Comparison of ENCODE assay signal across 32 cellular contexts in genomic region chr17:28537219-28537610, GRCh38. TPM values are rescaled to one million over a fixed set of nuclear protein-coding genes. Genes with fewer than 3 reads are reported as not detected.
"Had no signal": no experiment of that assay in that cellular context is flagged by ENCODE, and none has a peak within 500 bp of the region (broad histone marks: within the 10 kb centered on the region; RNA-seq: fewer than 3 reads in every experiment).

No MANE protein-coding gene starts in this region.

- ATAC-seq: activated naive CD8-positive, alpha-beta T cell treated with anti-CD3 and anti-CD28 coated beads, Interleukin-2, amount 50 U/mL, for 24 hours had no signal

- H3K9ac ChIP-seq: KMS-11 had no signal

- H3K4me1 Mint-ChIP-seq: activated B cell treated with CpG ODN at 0.5 μM for 24 hours; activated naive CD4-positive, alpha-beta T cell treated with anti-CD3 and anti-CD28 coated beads, Interleukin-2, amount 10 ng/mL, durations not matched to agents 7 days and 5 days; activated naive CD8-positive, alpha-beta T cell treated with anti-CD3 and anti-CD28 coated beads, Interleukin-2, amount 50 U/mL, for 24 hours; brain had no signal

- H3K36me3 Mint-ChIP-seq: activated CD4-positive, alpha-beta memory T cell treated with anti-CD3 and anti-CD28 coated beads for 36 hours; activated naive CD4-positive, alpha-beta T cell treated with anti-CD3 and anti-CD28 coated beads, Interleukin-2, amount 10 ng/mL, durations not matched to agents 7 days and 5 days; activated naive CD8-positive, alpha-beta T cell; brain had no signal

- H3K27ac ChIP-seq: KMS-11 had no signal

- H3K27me3 Mint-ChIP-seq: activated B cell treated with CpG ODN at 0.5 μM for 24 hours; activated CD4-positive, alpha-beta memory T cell treated with anti-CD3 and anti-CD28 coated beads for 36 hours; activated naive CD8-positive, alpha-beta T cell; activated naive CD8-positive, alpha-beta T cell treated with anti-CD3 and anti-CD28 coated beads, Interleukin-2, amount 50 U/mL, for 24 hours; activated T-cell treated with anti-CD3 and anti-CD28 coated beads, Interleukin-2, amount 50 U/mL, for 24 hours had no signal

- H3K4me3 Mint-ChIP-seq: activated B cell treated with CpG ODN at 0.5 μM for 24 hours; activated CD4-positive, alpha-beta memory T cell treated with anti-CD3 and anti-CD28 coated beads for 36 hours; activated naive CD4-positive, alpha-beta T cell treated with anti-CD3 and anti-CD28 coated beads, Interleukin-2, amount 10 ng/mL, durations not matched to agents 7 days and 5 days; activated naive CD8-positive, alpha-beta T cell; activated naive CD8-positive, alpha-beta T cell treated with anti-CD3 and anti-CD28 coated beads, Interleukin-2, amount 50 U/mL, for 24 hours; activated T-cell treated with anti-CD3 and anti-CD28 coated beads, Interleukin-2, amount 50 U/mL, for 24 hours; brain; T-helper 2 cell treated with Interferon-gamma antibody and Interleukin-4, amounts not matched to agents 5 μg/mL and 100 μg/mL, for 36 hours had no signal

- H3K9me3 Mint-ChIP-seq: activated B cell treated with CpG ODN at 0.5 μM for 24 hours; activated CD4-positive, alpha-beta memory T cell treated with anti-CD3 and anti-CD28 coated beads for 36 hours; activated naive CD4-positive, alpha-beta T cell treated with anti-CD3 and anti-CD28 coated beads, Interleukin-2, amount 10 ng/mL, durations not matched to agents 7 days and 5 days; activated naive CD8-positive, alpha-beta T cell treated with anti-CD3 and anti-CD28 coated beads, Interleukin-2, amount 50 U/mL, for 24 hours; activated T-cell treated with anti-CD3 and anti-CD28 coated beads, Interleukin-2, amount 50 U/mL, for 24 hours; activated T-helper 2 cell treated with anti-CD3 and anti-CD28 coated beads, Interferon-gamma antibody, Interleukin-2, Interleukin-4, amounts not matched to agents 10 μg/mL and 5 μg/mL and 100 μg/mL, durations not matched to agents 14 hours and 24 hours and 36 hours; T-helper 2 cell treated with Interferon-gamma antibody and Interleukin-4, amounts not matched to agents 5 μg/mL and 100 μg/mL, for 36 hours had no signal

- DNase-seq: activated B cell treated with CpG ODN at 0.5 μM for 24 hours; activated CD4-positive, alpha-beta memory T cell treated with anti-CD3 and anti-CD28 coated beads for 36 hours; activated CD4-positive, alpha-beta T cell treated with anti-CD3 and anti-CD28 coated beads for 4 hours; activated CD4-positive, alpha-beta T cell treated with anti-CD3 and anti-CD28 coated beads, Interleukin-2, amount 50 U/mL, for 1 hour; activated CD4-positive, CD25-positive, alpha-beta regulatory T cell treated with anti-CD3 and anti-CD28 coated beads, Interleukin-2, amount 50 U/mL, for 72 hours; activated gamma-delta T cell; activated naive CD4-positive, alpha-beta T cell treated with anti-CD3 and anti-CD28 coated beads, Interleukin-2, amount 10 ng/mL, durations not matched to agents 7 days and 5 days; activated naive CD8-positive, alpha-beta T cell treated with anti-CD3 and anti-CD28 coated beads, Interleukin-2, amount 50 U/mL, for 24 hours; activated T-cell treated with anti-CD3 and anti-CD28 coated beads, Interleukin-2, amount 50 U/mL, for 24 hours; anterior cingulate cortex; caudate nucleus; MM.1S; MV-4-11; NCI-H1092; NCI-H1436 treated with DMSO at 0.1 percent for 48 hours; NCI-H1694 treated with DMSO at 0.1 percent for 48 hours; NCI-H2029; NCI-H345; NCI-H524 treated with DMSO at 0.1 percent for 48 hours; OCI-M1; Right ventricle myocardium superior; SW 1271; T-helper 1 cell had no signal

- H3K27ac Mint-ChIP-seq: activated B cell treated with CpG ODN at 0.5 μM for 24 hours; activated CD4-positive, alpha-beta memory T cell treated with anti-CD3 and anti-CD28 coated beads for 36 hours; activated naive CD4-positive, alpha-beta T cell treated with anti-CD3 and anti-CD28 coated beads, Interleukin-2, amount 10 ng/mL, durations not matched to agents 7 days and 5 days; activated naive CD8-positive, alpha-beta T cell; activated naive CD8-positive, alpha-beta T cell treated with anti-CD3 and anti-CD28 coated beads, Interleukin-2, amount 50 U/mL, for 24 hours; activated T-cell treated with anti-CD3 and anti-CD28 coated beads, Interleukin-2, amount 50 U/mL, for 24 hours; activated T-helper 2 cell treated with anti-CD3 and anti-CD28 coated beads, Interferon-gamma antibody, Interleukin-2, Interleukin-4, amounts not matched to agents 10 μg/mL and 5 μg/mL and 100 μg/mL, durations not matched to agents 14 hours and 24 hours and 36 hours; T-helper 2 cell treated with Interferon-gamma antibody and Interleukin-4, amounts not matched to agents 5 μg/mL and 100 μg/mL, for 36 hours had no signal

RNA-seq across cellular contexts. Expression of gene FOXN1, which starts 31.1 kb away (rescaled TPM):
- total RNA-seq: activated B cell treated with CpG ODN at 0.5 μM for 24 hours; activated CD4-positive, alpha-beta memory T cell treated with anti-CD3 and anti-CD28 coated beads for 36 hours; activated T-helper 2 cell treated with anti-CD3 and anti-CD28 coated beads, Interferon-gamma antibody, Interleukin-2, Interleukin-4, amounts not matched to agents 10 μg/mL and 5 μg/mL and 100 μg/mL, durations not matched to agents 14 hours and 24 hours and 36 hours; bronchial epithelial cell; cerebellum; LHCN-M2; NCI-H460; Right ventricle myocardium superior had no signal
